In the genomic region with DNA sequence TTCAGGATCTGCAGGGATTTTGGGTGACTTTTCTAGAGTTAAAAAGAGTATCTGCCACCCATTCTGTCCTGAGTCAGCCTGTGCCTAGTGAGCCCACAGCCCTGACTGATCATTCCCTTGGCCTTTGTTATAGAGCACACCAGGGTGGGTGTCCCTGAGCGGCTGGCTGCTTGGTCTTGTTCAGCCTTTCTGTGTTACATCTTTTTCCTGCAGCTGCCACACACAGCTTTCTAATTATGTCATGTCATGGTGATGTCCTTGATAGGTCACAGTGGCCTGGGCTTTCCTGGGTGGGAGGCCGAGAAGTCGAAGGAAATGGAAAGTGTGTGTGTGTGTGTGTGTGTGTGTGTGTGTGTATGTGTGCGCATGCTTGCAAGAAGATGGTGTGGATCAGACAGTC, we compare ENCODE assay signal across 29 cellular contexts.
DNase-seq lines count a peak whose midpoint lies in the region; ATAC-seq, FAIRE-seq and TF ChIP-seq lines count a peak whose summit lies in the region.
"Had no signal": no experiment of that assay in that cellular context is flagged by ENCODE, and none has a peak within 500 bp of the region (broad histone marks: within the 10 kb centered on the region; RNA-seq: fewer than 3 reads in every experiment).

No MANE protein-coding gene starts in this region.

- H3K36me3 ChIP-seq in mammary epithelial cell (ENCODE audit: insufficient read depth, low read length) = no peaks in the 10 kb centered on the region
- H3K36me3 ChIP-seq in breast epithelium = no peaks in the 10 kb centered on the region
- no peaks in the 10 kb centered on the region for H3K36me3 ChIP-seq in MG63
- H3K36me3 ChIP-seq: brain microvascular endothelial cell had no signal

- CTCF ChIA-PET in mammary epithelial cell (lab: Charles Lee; ENCODE audit: low non-redundant PET) = no interaction called here

- peaks cover 20% of the 10 kb centered on the region for H3K4me1 ChIP-seq in mammary epithelial cell (ENCODE audit: insufficient read depth, low read length)
- no peaks in the 10 kb centered on the region for H3K4me1 ChIP-seq in breast epithelium
- peaks cover 15% of the 10 kb centered on the region for H3K4me1 ChIP-seq in foreskin keratinocyte
- H3K4me1 ChIP-seq: testis had no signal

- in situ Hi-C loops in mammary epithelial cell (cut with MboI; ENCODE audit: low sequenced_read_pairs in 2 of 2) = no loop called here

- no peak for FAIRE-seq in H54 (lab: Jason Lieb, UNC)

- H3K9me3 ChIP-seq in mammary epithelial cell (replicated peaks; ENCODE audit: insufficient read depth, low read length) (no peaks in the 10 kb centered on the region), breast epithelium (peaks cover 0 to 10% of the 10 kb centered on the region in 2 donors), MG63 (no peaks in the 10 kb centered on the region)
- H3K9me3 ChIP-seq: mucosa of descending colon, testis had no signal

- peaks cover 35% of the 10 kb centered on the region for H3K4me1 Mint-ChIP-seq in activated T-helper 17 cell treated with anti-CD3 and anti-CD28 coated beads, Interleukin-2, amount 50 U/mL, for 72 hours
- peaks cover 86% of the 10 kb centered on the region for H3K4me1 Mint-ChIP-seq in stimulated activated naive CD8-positive, alpha-beta T cell treated with anti-CD3 and anti-CD28 coated beads, Interleukin-15, amount 100 ng/mL, for 72 hours

- peaks cover 49% of the 10 kb centered on the region for H3K79me2 ChIP-seq in mammary epithelial cell (ENCODE audit: insufficient read depth, low read length)

- H3K27ac ChIP-seq in mammary epithelial cell (ENCODE audit: insufficient read depth, low read depth, low read length) (peak overlapping the region; percentile 81), breast epithelium (no peak overlapping the region), foreskin keratinocyte (peak overlapping the region; percentile 50)
- H3K27ac ChIP-seq: brain microvascular endothelial cell, testis had no signal

- BruUV-seq in mammary epithelial cell (replicated peaks; lab: Mats Ljungman, UMichigan) = no TSS peak

- no peaks in the 10 kb centered on the region for H3K36me3 Mint-ChIP-seq in activated T-helper 17 cell treated with anti-CD3 and anti-CD28 coated beads, Interleukin-2, amount 50 U/mL, for 72 hours (ENCODE audit: low read depth)

- H3K27me3 ChIP-seq in mammary epithelial cell (ENCODE audit: insufficient read depth, low read length) (no peaks in the 10 kb centered on the region), breast epithelium (no peaks in the 10 kb centered on the region), foreskin keratinocyte (no peaks in the 10 kb centered on the region), MG63 (no peaks in the 10 kb centered on the region)
- H3K27me3 ChIP-seq: brain microvascular endothelial cell, testis had no signal

- no peaks in the 10 kb centered on the region for H4K20me1 ChIP-seq in mammary epithelial cell (ENCODE audit: insufficient read depth, low read length)

- TF ChIP-seq CTCF in mammary epithelial cell (conservative IDR thresholded peaks at IDR 0.05 in 1 of 2, IDR thresholded peaks at IDR 0.05 in 1 of 2; ENCODE audit: extremely low read depth in 1 of 2, insufficient read depth in 1 of 2, low read depth in 1 of 2, low read length in 2 of 2) (no peak), breast epithelium (IDR thresholded peaks at IDR 0.05) (no peak), foreskin keratinocyte (conservative IDR thresholded peaks at IDR 0.05) (no peak), omental fat pad (IDR thresholded peaks at IDR 0.05) (no peak)

- peak; percentile 31 for ATAC-seq in activated T-helper 17 cell treated with anti-CD3 and anti-CD28 coated beads, Interleukin-2, amount 50 U/mL, for 72 hours (replicated peaks)
- ATAC-seq in foreskin keratinocyte (no peak), omental fat pad (ENCODE audit: low FRiP score) (no peak)
- peak; percentile 63 for ATAC-seq in stimulated activated naive CD8-positive, alpha-beta T cell treated with anti-CD3 and anti-CD28 coated beads, Interleukin-15, amount 100 ng/mL, for 72 hours
- ATAC-seq: activated T-cell treated with anti-CD3 and anti-CD28 coated beads, Interleukin-2, amount 50 U/mL, for 4 hours; HCT116; left colon; mucosa of descending colon had no signal

- WGBS in mammary epithelial cell (ENCODE audit: low coverage, missing lambda C conversion rate) = 97% methylated on average over 4 of the region's 4 CpGs

- TF ChIP-seq POLR2A in breast epithelium (IDR thresholded peaks at IDR 0.05) = no peak
- no peak for TF ChIP-seq POLR2A in H54 (IDR thresholded peaks at IDR 0.05; ENCODE audit: low read depth, low read length)

- H3K4me3 ChIP-seq in mammary epithelial cell (replicated peaks in 1 of 3; ENCODE audit: insufficient read depth in 1 of 3, low read depth in 2 of 3, low read length in 3 of 3) = no peak overlapping the region
- H3K4me3 ChIP-seq in breast epithelium = no peak overlapping the region
- H3K4me3 ChIP-seq in MG63 = no peak overlapping the region
- H3K4me3 ChIP-seq: mucosa of descending colon, skin epidermis, testis had no signal

- H3K9ac ChIP-seq in mammary epithelial cell (ENCODE audit: insufficient read depth, low read length) = no peak overlapping the region

- DNase-seq in mammary epithelial cell = no peak
- no peak for DNase-seq in breast epithelium (ENCODE audit: low spot score in 2 of 2)
- no peak for DNase-seq in foreskin keratinocyte
- DNase-seq in stimulated activated naive CD8-positive, alpha-beta T cell treated with anti-CD3 and anti-CD28 coated beads, Interleukin-15, amount 100 ng/mL, for 72 hours = peak in 1 of 2 donors; percentile 35
- no peak for DNase-seq in omental fat pad (ENCODE audit: low spot score)
- DNase-seq in MG63 = no peak
- DNase-seq in H54 (ENCODE audit: insufficient read length, low spot score) = no peak
- DNase-seq: activated CD4-positive, alpha-beta T cell treated with anti-CD3 and anti-CD28 coated beads for 4 hours; activated naive CD4-positive, alpha-beta T cell treated with anti-CD3 and anti-CD28 coated beads, Interleukin-2, amount 10 ng/mL, durations not matched to agents 7 days and 5 days; activated T-cell treated with anti-CD3 and anti-CD28 coated beads, Interleukin-2, amount 50 U/mL, for 4 hours; amygdala; brain microvascular endothelial cell; DMS79; GDM1; immature natural killer cell; left colon; mucosa of descending colon; MV-4-11; NCI-H1436; NCI-H2107; NCI-H446 treated with DMSO at 0.1 percent for 48 hours; NCI-H774; stimulated activated naive CD4-positive, alpha-beta T cell; testis had no signal

- no peaks in the 10 kb centered on the region for H3K27me3 Mint-ChIP-seq in activated T-helper 17 cell treated with anti-CD3 and anti-CD28 coated beads, Interleukin-2, amount 50 U/mL, for 72 hours
- H3K27me3 Mint-ChIP-seq in stimulated activated naive CD8-positive, alpha-beta T cell treated with anti-CD3 and anti-CD28 coated beads, Interleukin-15, amount 100 ng/mL, for 72 hours = no peaks in the 10 kb centered on the region

- intact Hi-C loops in mammary epithelial cell (cut with micrococcal nuclease) = no loop called here
- intact Hi-C loops in breast epithelium (cut with DNase I; ENCODE audit: low total_unique reads) = no loop called here

- H3K4me2 ChIP-seq in mammary epithelial cell (ENCODE audit: insufficient read depth, low read depth, low read length) = no peak overlapping the region

- H2AFZ ChIP-seq in mammary epithelial cell (ENCODE audit: low read depth, low read length) = no peak overlapping the region

- dilution Hi-C loops in mammary epithelial cell (cut with HindIII; ENCODE audit: low sequenced_read_pairs) = no loop called here

- no peak overlapping the region for H3K4me3 Mint-ChIP-seq in activated T-helper 17 cell treated with anti-CD3 and anti-CD28 coated beads, Interleukin-2, amount 50 U/mL, for 72 hours
- H3K4me3 Mint-ChIP-seq in stimulated activated naive CD8-positive, alpha-beta T cell treated with anti-CD3 and anti-CD28 coated beads, Interleukin-15, amount 100 ng/mL, for 72 hours = peak overlapping the region in 1 of 2 donors; percentile 21
- H3K4me3 Mint-ChIP-seq: activated naive CD4-positive, alpha-beta T cell treated with anti-CD3 and anti-CD28 coated beads, Interleukin-2, amount 10 ng/mL, durations not matched to agents 7 days and 5 days; activated T-cell treated with anti-CD3 and anti-CD28 coated beads, Interleukin-2, amount 50 U/mL, for 4 hours; nephron; T-helper 1 cell treated with Interleukin-12 subunit alpha and Interleukin-12 subunit beta and Interleukin-4 antibody, amounts not matched to agents 30 μg/mL and 1 μg/mL, for 36 hours had no signal

- no peak overlapping the region for H3K27ac Mint-ChIP-seq in activated T-helper 17 cell treated with anti-CD3 and anti-CD28 coated beads, Interleukin-2, amount 50 U/mL, for 72 hours
- H3K27ac Mint-ChIP-seq in stimulated activated naive CD8-positive, alpha-beta T cell treated with anti-CD3 and anti-CD28 coated beads, Interleukin-15, amount 100 ng/mL, for 72 hours = peak overlapping the region in 1 of 2 donors; percentile 44
- H3K27ac Mint-ChIP-seq: nephron; T-helper 1 cell treated with Interleukin-12 subunit alpha and Interleukin-12 subunit beta and Interleukin-4 antibody, amounts not matched to agents 30 μg/mL and 1 μg/mL, for 36 hours had no signal

- H3K9me3 Mint-ChIP-seq in activated T-helper 17 cell treated with anti-CD3 and anti-CD28 coated beads, Interleukin-2, amount 50 U/mL, for 72 hours = no peaks in the 10 kb centered on the region
- H3K9me3 Mint-ChIP-seq in stimulated activated naive CD8-positive, alpha-beta T cell treated with anti-CD3 and anti-CD28 coated beads, Interleukin-15, amount 100 ng/mL, for 72 hours = peaks cover 9 to 22% of the 10 kb centered on the region in 2 donors
- H3K9me3 Mint-ChIP-seq: activated T-cell treated with anti-CD3 and anti-CD28 coated beads, Interleukin-2, amount 50 U/mL, for 4 hours; immature natural killer cell; nephron had no signal

Comparison
In these comparisons a context has a peak if more than half of its experiments do, and no peak if none do; other contexts are left out.
1. H3K27ac ChIP-seq: peak in mammary epithelial cell (single experiment) and foreskin keratinocyte (single experiment); none in breast epithelium (0 of 2).
2. ATAC-seq: peak in activated T-helper 17 cell treated with anti-CD3 and anti-CD28 coated beads, Interleukin-2, amount 50 U/mL, for 72 hours (single experiment) and stimulated activated naive CD8-positive, alpha-beta T cell treated with anti-CD3 and anti-CD28 coated beads, Interleukin-15, amount 100 ng/mL, for 72 hours (single experiment); none in foreskin keratinocyte (single experiment) and omental fat pad (single experiment).